26 cellular contexts compared by ENCODE assay signal in the genomic region with DNA sequence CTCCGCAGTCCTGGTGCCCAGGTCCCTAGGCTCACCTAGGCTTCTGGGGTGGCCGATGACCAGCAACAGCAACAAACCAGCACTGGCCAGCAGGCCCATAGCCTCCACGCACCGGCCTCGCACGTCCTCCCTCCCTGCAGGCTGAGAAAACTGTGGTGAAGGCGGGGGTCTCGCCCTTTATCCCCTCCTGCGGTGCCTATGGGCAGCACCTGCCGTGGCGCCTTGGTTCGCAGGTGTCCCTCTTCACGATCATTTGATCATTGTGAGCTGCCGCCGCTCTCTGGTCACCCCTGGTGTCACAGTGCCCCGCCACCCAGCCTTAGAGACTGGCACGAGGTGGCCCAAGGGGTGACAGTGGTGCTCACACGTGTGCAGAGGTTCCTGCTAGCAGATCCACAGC. TPM values are rescaled to one million over a fixed set of nuclear protein-coding genes. Genes with fewer than 3 reads are reported as not detected.
"Had no signal": no experiment of that assay in that cellular context is flagged by ENCODE, and none has a peak within 500 bp of the region (broad histone marks: within the 10 kb centered on the region; RNA-seq: fewer than 3 reads in every experiment).

A gene with protein sequence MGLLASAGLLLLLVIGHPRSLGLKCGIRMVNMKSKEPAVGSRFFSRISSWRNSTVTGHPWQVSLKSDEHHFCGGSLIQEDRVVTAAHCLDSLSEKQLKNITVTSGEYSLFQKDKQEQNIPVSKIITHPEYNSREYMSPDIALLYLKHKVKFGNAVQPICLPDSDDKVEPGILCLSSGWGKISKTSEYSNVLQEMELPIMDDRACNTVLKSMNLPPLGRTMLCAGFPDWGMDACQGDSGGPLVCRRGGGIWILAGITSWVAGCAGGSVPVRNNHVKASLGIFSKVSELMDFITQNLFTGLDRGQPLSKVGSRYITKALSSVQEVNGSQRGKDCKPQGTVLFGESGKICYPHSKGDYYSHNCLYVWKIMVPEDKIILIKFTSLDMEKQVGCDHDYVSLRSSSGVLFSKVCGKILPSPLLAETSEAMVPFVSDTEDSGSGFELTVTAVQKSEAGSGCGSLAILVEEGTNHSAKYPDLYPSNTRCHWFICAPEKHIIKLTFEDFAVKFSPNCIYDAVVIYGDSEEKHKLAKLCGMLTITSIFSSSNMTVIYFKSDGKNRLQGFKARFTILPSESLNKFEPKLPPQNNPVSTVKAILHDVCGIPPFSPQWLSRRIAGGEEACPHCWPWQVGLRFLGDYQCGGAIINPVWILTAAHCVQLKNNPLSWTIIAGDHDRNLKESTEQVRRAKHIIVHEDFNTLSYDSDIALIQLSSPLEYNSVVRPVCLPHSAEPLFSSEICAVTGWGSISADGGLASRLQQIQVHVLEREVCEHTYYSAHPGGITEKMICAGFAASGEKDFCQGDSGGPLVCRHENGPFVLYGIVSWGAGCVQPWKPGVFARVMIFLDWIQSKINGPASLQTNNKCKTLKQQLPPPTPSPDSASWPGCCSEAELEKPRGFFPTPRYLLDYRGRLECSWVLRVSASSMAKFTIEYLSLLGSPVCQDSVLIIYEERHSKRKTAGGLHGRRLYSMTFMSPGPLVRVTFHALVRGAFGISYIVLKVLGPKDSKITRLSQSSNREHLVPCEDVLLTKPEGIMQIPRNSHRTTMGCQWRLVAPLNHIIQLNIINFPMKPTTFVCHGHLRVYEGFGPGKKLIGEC (minus strand): TSS at position 99 of the 400 bp plus-strand sequence. CDS start 0 bp downstream, at position 99.

- H3K9me3 ChIP-seq: neutrophil, pancreas, prostate gland, right atrium auricular region, right lobe of liver, sigmoid colon, stomach, thoracic aorta, thyroid gland, tibial nerve, upper lobe of left lung, uterus had no signal

- H3K9ac ChIP-seq: neural progenitor cell had no signal

- H3K4me3 ChIP-seq: neural progenitor cell, pancreas, prostate gland, right atrium auricular region, right lobe of liver, sigmoid colon, stomach, thoracic aorta, thyroid gland, tibial nerve, upper lobe of left lung, uterus had no signal

- ATAC-seq: naive thymus-derived CD4-positive, alpha-beta T cell; pancreas; right lobe of liver; stimulated activated effector memory CD8-positive, alpha-beta T cell treated with anti-CD3 and anti-CD28 coated beads, Interleukin-12 subunit alpha, Interleukin-12 subunit beta, amount 100 ng/mL, for 72 hours; stimulated activated naive B cell treated with anti-CD40 and anti-IgM and Interleukin-4, amounts not matched to agents 10 μg/mL and 1 μg/mL and 100 μg/mL, for 72 hours had no signal

- H3K4me2 ChIP-seq: neural progenitor cell had no signal

- H3K4me1 ChIP-seq: neural progenitor cell, pancreas, prostate gland, right atrium auricular region, right lobe of liver, sigmoid colon, stomach, thyroid gland, tibial nerve, upper lobe of left lung, uterus had no signal

- H3K27me3 ChIP-seq: neural progenitor cell, pancreas, right atrium auricular region, right lobe of liver, sigmoid colon, stomach, thyroid gland, tibial nerve, upper lobe of left lung, uterus had no signal

- FAIRE-seq: pancreas, small intestine had no signal

- H3K27ac ChIP-seq: neural progenitor cell, neutrophil, pancreas, prostate gland, right atrium auricular region, right lobe of liver, sigmoid colon, stomach, thoracic aorta, thyroid gland, tibial nerve, upper lobe of left lung, uterus had no signal

- H2AFZ ChIP-seq: neural progenitor cell had no signal

- H3K36me3 ChIP-seq: neural progenitor cell, neutrophil, pancreas, prostate gland, right lobe of liver, sigmoid colon, thoracic aorta, thyroid gland, tibial nerve, upper lobe of left lung, uterus had no signal

- DNase-seq: naive thymus-derived CD4-positive, alpha-beta T cell; nucleus accumbens; pancreas; retina; right lobe of liver; sigmoid colon; small intestine; stimulated activated CD4-positive, alpha-beta T cell treated with anti-CD3 and anti-CD28 coated beads, Interleukin-15, amount 100 ng/mL, for 24 hours; stimulated activated CD4-positive, alpha-beta T cell treated with anti-CD3 and anti-CD28 coated beads, Interleukin-2, amount 100 ng/mL, for 24 hours; stimulated activated CD4-positive, alpha-beta T cell treated with anti-CD3 and anti-CD28 coated beads, Interleukin-2, amount 100 ng/mL, for 48 hours; stimulated activated CD4-positive, alpha-beta T cell treated with anti-CD3 and anti-CD28 coated beads, Interleukin-4, amount 100 ng/mL, for 24 hours; stimulated activated naive B cell treated with anti-CD40 and anti-IgM and Interleukin-4, amounts not matched to agents 10 μg/mL and 1 μg/mL and 100 μg/mL, for 72 hours; stimulated activated naive CD4-positive, alpha-beta T cell treated with Interleukin-2 at 50 U/mL for 16 hours; stomach; thyroid gland; trophoblast cell; uterus had no signal

RNA-seq across cellular contexts. Expression of the gene that starts here (rescaled TPM):
- total RNA-seq: naive thymus-derived CD4-positive, alpha-beta T cell; prostate gland; pulmonary artery endothelial cell had no signal
- polyA plus RNA-seq: naive thymus-derived CD4-positive, alpha-beta T cell had no signal
